In the genomic region with DNA sequence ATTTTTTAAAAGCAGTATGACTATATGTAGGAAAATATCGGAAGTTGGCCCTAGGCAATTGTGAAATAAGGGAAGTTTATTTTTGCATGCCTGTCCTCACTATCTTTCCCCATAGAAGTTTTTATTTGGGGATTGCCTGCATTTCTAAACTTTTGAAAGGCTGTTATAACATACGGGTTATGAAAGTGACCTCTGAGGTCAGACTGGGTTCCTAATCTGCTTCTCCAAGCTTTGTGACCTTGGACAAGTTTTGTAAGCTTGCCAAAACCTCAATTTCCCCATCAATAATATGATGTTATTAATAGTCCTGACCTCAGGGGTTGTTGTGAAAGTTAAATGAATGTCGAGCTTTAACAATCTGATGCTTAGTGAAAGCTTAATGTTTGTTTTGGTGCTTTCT, we compare ENCODE assay signal across 17 cellular contexts.
"Had no signal": no experiment of that assay in that cellular context is flagged by ENCODE, and none has a peak within 500 bp of the region (broad histone marks: within the 10 kb centered on the region; RNA-seq: fewer than 3 reads in every experiment).

No MANE protein-coding gene starts in this region.

- DNase-seq: activated CD4-positive, alpha-beta T cell treated with anti-CD3 and anti-CD28 coated beads, Interleukin-2, amount 50 U/mL, for 4 hours; activated gamma-delta T cell; activated T-cell treated with anti-CD3 and anti-CD28 coated beads, Interleukin-2, amount 50 U/mL, for 72 hours; dermis blood vessel endothelial cell; effector memory CD8-positive, alpha-beta T cell; esophagus squamous epithelium; foreskin fibroblast; islet precursor cell; left colon; lower lobe of right lung; posterior cingulate gyrus; sigmoid colon; stimulated activated CD4-positive, alpha-beta T cell treated with anti-CD3 and anti-CD28 coated beads, Interleukin-4, amount 100 ng/mL, for 4 hours; T1000; testis had no signal

- H3K4me3 ChIP-seq: cardiac muscle cell, esophagus squamous epithelium, hepatocyte, lower lobe of right lung, sigmoid colon, testis had no signal
